8 cellular contexts compared by ENCODE assay signal in the genomic region with DNA sequence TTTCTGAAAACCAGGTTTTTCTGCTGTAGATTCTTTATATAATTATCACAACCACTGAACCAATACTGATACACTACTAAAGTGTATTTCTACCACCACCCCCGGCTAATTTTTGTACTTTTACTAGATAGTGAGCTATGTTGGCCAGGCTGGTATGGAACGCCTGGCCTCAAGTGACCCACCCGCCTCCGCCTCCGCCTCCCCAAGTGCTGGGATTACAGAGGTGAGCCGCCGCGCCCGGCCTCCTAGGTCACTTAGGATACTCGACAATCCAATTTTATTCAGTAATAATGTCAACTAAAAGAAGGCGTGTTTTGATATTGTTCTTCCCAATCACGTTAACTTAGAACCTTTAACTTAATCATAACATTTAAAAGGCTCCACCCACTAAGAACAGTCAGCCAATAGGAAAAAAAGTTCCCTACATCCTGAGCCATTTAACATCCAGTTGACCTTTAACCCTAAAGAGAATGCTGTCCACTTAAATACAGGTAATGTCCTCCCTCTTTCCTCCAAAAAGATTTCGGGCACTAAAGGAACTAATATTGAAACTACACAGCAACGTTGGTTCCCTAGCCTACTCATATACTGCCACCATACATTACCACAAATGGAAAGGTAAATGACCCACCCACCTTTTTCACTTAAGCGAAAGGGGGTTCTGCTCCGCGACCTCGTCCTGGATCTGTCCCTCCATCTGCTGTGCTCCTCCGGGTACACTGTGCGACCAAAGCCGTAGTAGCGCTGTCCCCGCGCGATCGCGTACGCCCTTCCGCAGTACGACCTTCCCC. TPM values are rescaled to one million over a fixed set of nuclear protein-coding genes. Genes with fewer than 3 reads are reported as not detected.
DNase-seq lines count a peak whose midpoint lies in the region; ATAC-seq lines count a peak whose summit lies in the region.

No MANE protein-coding gene starts in this region.

- H3K4me3 ChIP-seq in iPS-18c (ENCODE audit: insufficient read depth, low read depth, low read length), result peak overlapping the region; percentile 98

- peak; percentile 44 for DNase-seq in EH (ENCODE audit: low read depth)
- DNase-seq in activated naive CD8-positive, alpha-beta T cell treated with anti-CD3 and anti-CD28 coated beads, Interleukin-2, amount 50 U/mL, for 24 hours, result no peak
- no peak for DNase-seq in stimulated activated effector memory CD8-positive, alpha-beta T cell treated with anti-CD3 and anti-CD28 coated beads, Interleukin-12 subunit alpha, Interleukin-12 subunit beta, amount 100 ng/mL, for 72 hours (ENCODE audit: low spot score in 2 of 2)
- DNase-seq in foreskin melanocyte, result no peak
- DNase-seq in effector CD4-positive, alpha-beta T cell, result no peak

- H3K9me3 ChIP-seq in iPS-18c (ENCODE audit: control insufficient read depth, insufficient read depth, low read length), result no peaks in the 10 kb centered on the region

- no peaks in the 10 kb centered on the region for H3K9me3 Mint-ChIP-seq in IgD-negative memory B cell
- H3K9me3 Mint-ChIP-seq in activated naive CD8-positive, alpha-beta T cell treated with anti-CD3 and anti-CD28 coated beads, Interleukin-2, amount 50 U/mL, for 24 hours, result no peaks in the 10 kb centered on the region
- H3K9me3 Mint-ChIP-seq in stimulated activated effector memory CD8-positive, alpha-beta T cell treated with anti-CD3 and anti-CD28 coated beads, Interleukin-12 subunit alpha, Interleukin-12 subunit beta, amount 100 ng/mL, for 72 hours, result no peaks in the 10 kb centered on the region

- H3K4me1 Mint-ChIP-seq in IgD-negative memory B cell, result peaks cover 29 to 43% (median 30%) of the 10 kb centered on the region in 3 donors
- H3K4me1 Mint-ChIP-seq in activated naive CD8-positive, alpha-beta T cell treated with anti-CD3 and anti-CD28 coated beads, Interleukin-2, amount 50 U/mL, for 24 hours, result peaks cover 60% of the 10 kb centered on the region
- H3K4me1 Mint-ChIP-seq in stimulated activated effector memory CD8-positive, alpha-beta T cell treated with anti-CD3 and anti-CD28 coated beads, Interleukin-12 subunit alpha, Interleukin-12 subunit beta, amount 100 ng/mL, for 72 hours, result peaks cover 55% of the 10 kb centered on the region

- H3K27ac Mint-ChIP-seq in IgD-negative memory B cell, result peak overlapping the region; percentile 98 to 100 (median 99)
- peak overlapping the region; percentile 98 for H3K27ac Mint-ChIP-seq in activated naive CD8-positive, alpha-beta T cell treated with anti-CD3 and anti-CD28 coated beads, Interleukin-2, amount 50 U/mL, for 24 hours
- H3K27ac Mint-ChIP-seq in stimulated activated effector memory CD8-positive, alpha-beta T cell treated with anti-CD3 and anti-CD28 coated beads, Interleukin-12 subunit alpha, Interleukin-12 subunit beta, amount 100 ng/mL, for 72 hours, result peak overlapping the region; percentile 99

- no peaks in the 10 kb centered on the region for H3K27me3 Mint-ChIP-seq in IgD-negative memory B cell
- peaks cover 3% of the 10 kb centered on the region for H3K27me3 Mint-ChIP-seq in activated naive CD8-positive, alpha-beta T cell treated with anti-CD3 and anti-CD28 coated beads, Interleukin-2, amount 50 U/mL, for 24 hours

- H3K36me3 Mint-ChIP-seq in IgD-negative memory B cell, result no peaks in the 10 kb centered on the region
- H3K36me3 Mint-ChIP-seq in activated naive CD8-positive, alpha-beta T cell treated with anti-CD3 and anti-CD28 coated beads, Interleukin-2, amount 50 U/mL, for 24 hours (ENCODE audit: low read depth), result peaks cover 53% of the 10 kb centered on the region
- H3K36me3 Mint-ChIP-seq in stimulated activated effector memory CD8-positive, alpha-beta T cell treated with anti-CD3 and anti-CD28 coated beads, Interleukin-12 subunit alpha, Interleukin-12 subunit beta, amount 100 ng/mL, for 72 hours, result peaks cover 85% of the 10 kb centered on the region

- peak; percentile 4 for ATAC-seq in activated naive CD8-positive, alpha-beta T cell treated with anti-CD3 and anti-CD28 coated beads, Interleukin-2, amount 50 U/mL, for 24 hours
- peak; percentile 4 for ATAC-seq in stimulated activated effector memory CD8-positive, alpha-beta T cell treated with anti-CD3 and anti-CD28 coated beads, Interleukin-12 subunit alpha, Interleukin-12 subunit beta, amount 100 ng/mL, for 72 hours
- no peak for ATAC-seq in GM18858 (IDR thresholded peaks at IDR 0.05; ENCODE audit: unreplicated experiment)

- peak overlapping the region; percentile 95 to 99 (median 98) for H3K4me3 Mint-ChIP-seq in IgD-negative memory B cell
- peak overlapping the region; percentile 94 for H3K4me3 Mint-ChIP-seq in activated naive CD8-positive, alpha-beta T cell treated with anti-CD3 and anti-CD28 coated beads, Interleukin-2, amount 50 U/mL, for 24 hours
- peak overlapping the region; percentile 93 for H3K4me3 Mint-ChIP-seq in stimulated activated effector memory CD8-positive, alpha-beta T cell treated with anti-CD3 and anti-CD28 coated beads, Interleukin-12 subunit alpha, Interleukin-12 subunit beta, amount 100 ng/mL, for 72 hours

RNA-seq across cellular contexts. Expression of gene RSRP1, which starts 1.2 kb away (rescaled TPM):
- polyA plus RNA-seq in IgD-negative memory B cell, result 56.0 TPM

RNA-seq across cellular contexts. Expression of gene SYF2, which starts 13.7 kb away (rescaled TPM):
- 91.2 TPM for polyA plus RNA-seq in IgD-negative memory B cell

RNA-seq across cellular contexts. Expression of gene RHD, which starts 26.3 kb away (rescaled TPM):
- polyA plus RNA-seq in IgD-negative memory B cell, result 0.19 TPM
